Comparison of ENCODE assay signal across 12 cellular contexts in the genomic region with DNA sequence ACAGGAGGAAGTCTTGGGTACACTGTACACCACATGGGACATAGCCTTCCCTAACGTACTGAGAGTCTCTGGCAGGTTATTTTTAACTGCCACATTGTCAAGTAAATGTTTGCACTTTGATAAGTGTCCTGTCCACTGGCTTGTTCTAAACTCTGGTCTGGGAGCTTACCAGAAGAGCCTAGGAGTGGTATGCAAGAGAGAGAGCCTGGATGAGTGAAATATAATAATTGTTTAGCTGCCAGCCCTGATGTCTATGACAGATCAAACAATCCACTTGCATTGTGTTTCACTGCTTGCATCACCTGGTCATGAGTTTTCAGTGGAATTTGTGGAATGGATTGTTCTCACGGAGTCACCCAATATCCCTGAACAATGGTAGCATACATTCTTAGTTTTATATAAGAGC.
DNase-seq lines count a peak whose midpoint lies in the region; TF ChIP-seq lines count a peak whose summit lies in the region.
"Had no signal": no experiment of that assay in that cellular context is flagged by ENCODE, and none has a peak within 500 bp of the region (broad histone marks: within the 10 kb centered on the region; RNA-seq: fewer than 3 reads in every experiment).

No MANE protein-coding gene starts in this region.

- H3K27me3 Mint-ChIP-seq in mesothelial cell of epicardium (ENCODE audit: low read depth), result no peaks in the 10 kb centered on the region
- H3K27me3 Mint-ChIP-seq in activated CD4-positive, alpha-beta memory T cell treated with anti-CD3 and anti-CD28 coated beads for 36 hours, result peaks cover 12% of the 10 kb centered on the region
- peaks cover 3% of the 10 kb centered on the region for H3K27me3 Mint-ChIP-seq in endodermal cell (ENCODE audit: insufficient read depth)

- H3K9me3 Mint-ChIP-seq in mesothelial cell of epicardium, result peaks cover 6% of the 10 kb centered on the region
- peaks cover 3% of the 10 kb centered on the region for H3K9me3 Mint-ChIP-seq in activated CD4-positive, alpha-beta memory T cell treated with anti-CD3 and anti-CD28 coated beads for 36 hours
- H3K9me3 Mint-ChIP-seq in endodermal cell, result no peaks in the 10 kb centered on the region
- H3K9me3 Mint-ChIP-seq: activated naive CD4-positive, alpha-beta T cell treated with anti-CD3 and anti-CD28 coated beads, Interleukin-2, amount 50 U/mL, for 24 hours; IgD-negative memory B cell had no signal

- H3K9me3 ChIP-seq in endodermal cell (ENCODE audit: control insufficient read depth, low read length), result no peaks in the 10 kb centered on the region

- peak overlapping the region; percentile 26 for H3K4me3 ChIP-seq in coronary artery
- no peak overlapping the region for H3K4me3 ChIP-seq in endodermal cell (ENCODE audit: low read length)

- WGBS in endodermal cell (ENCODE audit: insufficient coverage in 1 of 2, insufficient read length in 1 of 2), 2 experiments, result 40 to 78% methylated on average over 1 to 2 of the region's 2 CpGs

- POLR2A ChIA-PET in activated CD4-positive, alpha-beta memory T cell treated with anti-CD3 and anti-CD28 coated beads for 36 hours (lab: Charles Lee), result no interaction called here

- peak; percentile 3 for DNase-seq in NCI-H2196 (lab: John Stamatoyannopoulos, UW; ENCODE audit: unreplicated experiment)
- DNase-seq in coronary artery (ENCODE audit: low spot score), result no peak
- DNase-seq in mesothelial cell of epicardium (ENCODE audit: low spot score in 2 of 2, unreplicated experiment in 2 of 2), result no peak
- no peak for DNase-seq in CD1c-positive myeloid dendritic cell (ENCODE audit: extremely low spot score)
- DNase-seq in activated CD4-positive, alpha-beta memory T cell treated with anti-CD3 and anti-CD28 coated beads for 36 hours, result no peak
- no peak for DNase-seq in amniotic stem cell (lab: John Stamatoyannopoulos, UW)
- no peak for DNase-seq in endodermal cell

- no peak overlapping the region for H3K9ac ChIP-seq in endodermal cell (ENCODE audit: extremely low read depth, low read length, poor library complexity, severe bottlenecking)
- H3K9ac ChIP-seq: parathyroid adenoma had no signal

- peak overlapping the region; percentile 67; the same call in 1 of the 2 replicates for H3K27ac ChIP-seq in C4-2B
- H3K27ac ChIP-seq in coronary artery, result peak overlapping the region; percentile 27 to 64
- H3K27ac ChIP-seq in endodermal cell (ENCODE audit: low read depth, low read length), result no peak overlapping the region
- H3K27ac ChIP-seq: parathyroid adenoma had no signal

- no peaks in the 10 kb centered on the region for H3K36me3 ChIP-seq in endodermal cell (ENCODE audit: control insufficient read depth, insufficient read depth, low read length)

- H3K36me3 Mint-ChIP-seq in mesothelial cell of epicardium (peaks cover 4% of the 10 kb centered on the region), endodermal cell (ENCODE audit: low read depth) (no peaks in the 10 kb centered on the region)
- no peaks in the 10 kb centered on the region for H3K36me3 Mint-ChIP-seq in activated CD4-positive, alpha-beta memory T cell treated with anti-CD3 and anti-CD28 coated beads for 36 hours
- H3K36me3 Mint-ChIP-seq: activated naive CD4-positive, alpha-beta T cell treated with anti-CD3 and anti-CD28 coated beads, Interleukin-2, amount 50 U/mL, for 24 hours; CD14-positive monocyte; IgD-negative memory B cell had no signal

- CTCF ChIA-PET in activated CD4-positive, alpha-beta memory T cell treated with anti-CD3 and anti-CD28 coated beads for 36 hours (lab: Charles Lee), result interaction anchor here (1.3 kb wide), 1 partner anchor 22 kb away, joined by 4 read pairs; no protein-coding TSS in a partner anchor

- H3K4me1 Mint-ChIP-seq in mesothelial cell of epicardium, result peaks cover 8% of the 10 kb centered on the region
- H3K4me1 Mint-ChIP-seq in activated CD4-positive, alpha-beta memory T cell treated with anti-CD3 and anti-CD28 coated beads for 36 hours (ENCODE audit: low read depth), result no peaks in the 10 kb centered on the region
- H3K4me1 Mint-ChIP-seq in endodermal cell, result peaks cover 7% of the 10 kb centered on the region
- H3K4me1 Mint-ChIP-seq: activated naive CD4-positive, alpha-beta T cell treated with anti-CD3 and anti-CD28 coated beads, Interleukin-2, amount 50 U/mL, for 24 hours; CD14-positive monocyte; IgD-negative memory B cell had no signal

- H3K4me1 ChIP-seq in endodermal cell (ENCODE audit: control insufficient read depth, insufficient read depth, low read length), result no peaks in the 10 kb centered on the region
- H3K4me1 ChIP-seq: parathyroid adenoma had no signal

- TF ChIP-seq CTCF in C4-2B (conservative IDR thresholded peaks at IDR 0.05) (no peak), coronary artery (IDR thresholded peaks at IDR 0.05) (no peak), mesothelial cell of epicardium (IDR thresholded peaks at IDR 0.05; ENCODE audit: unreplicated experiment) (no peak), endodermal cell (conservative IDR thresholded peaks at IDR 0.05) (no peak)

- H3K27ac Mint-ChIP-seq in mesothelial cell of epicardium, result peak overlapping the region; percentile 90
- no peak overlapping the region for H3K27ac Mint-ChIP-seq in activated CD4-positive, alpha-beta memory T cell treated with anti-CD3 and anti-CD28 coated beads for 36 hours
- no peak overlapping the region for H3K27ac Mint-ChIP-seq in endodermal cell
- H3K27ac Mint-ChIP-seq: activated naive CD4-positive, alpha-beta T cell treated with anti-CD3 and anti-CD28 coated beads, Interleukin-2, amount 50 U/mL, for 24 hours; IgD-negative memory B cell had no signal

- H3K27me3 ChIP-seq in endodermal cell (ENCODE audit: control insufficient read depth, insufficient read depth, low read length, poor library complexity, severe bottlenecking), result no peaks in the 10 kb centered on the region

- H3K4me3 Mint-ChIP-seq in mesothelial cell of epicardium (no peak overlapping the region), endodermal cell (no peak overlapping the region)
- no peak overlapping the region for H3K4me3 Mint-ChIP-seq in activated CD4-positive, alpha-beta memory T cell treated with anti-CD3 and anti-CD28 coated beads for 36 hours
- H3K4me3 Mint-ChIP-seq: activated naive CD4-positive, alpha-beta T cell treated with anti-CD3 and anti-CD28 coated beads, Interleukin-2, amount 50 U/mL, for 24 hours; CD14-positive monocyte; IgD-negative memory B cell had no signal

- intact Hi-C loops in activated CD4-positive, alpha-beta memory T cell treated with anti-CD3 and anti-CD28 coated beads for 36 hours (cut with micrococcal nuclease), result no loop called here
